ENCODE assay signal across 8 cellular contexts in genomic region chr17:55527520-55528118, GRCh38. TPM values are rescaled to one million over a fixed set of nuclear protein-coding genes. Genes with fewer than 3 reads are reported as not detected.
DNase-seq lines count a peak whose midpoint lies in the region; ATAC-seq and TF ChIP-seq lines count a peak whose summit lies in the region.

No MANE protein-coding gene starts in this region.

- no peaks in the 10 kb centered on the region for H3K36me3 Mint-ChIP-seq in naive thymus-derived CD8-positive, alpha-beta T cell

- no peaks in the 10 kb centered on the region for H3K4me1 Mint-ChIP-seq in naive thymus-derived CD8-positive, alpha-beta T cell

- WGBS in lung, 2 donors, result 61 to 67% methylated on average over 5 of the region's 5 CpGs

- no peaks in the 10 kb centered on the region for H3K4me1 ChIP-seq in lung (ENCODE audit: control insufficient read depth in 2 of 2, insufficient read depth in 2 of 2, low read length in 2 of 2)

- H3K27ac ChIP-seq in lung (ENCODE audit: low read depth in 1 of 2, low read length in 1 of 2), result no peak overlapping the region

- no peak overlapping the region for H3K27ac Mint-ChIP-seq in naive thymus-derived CD8-positive, alpha-beta T cell

- H3K9me3 Mint-ChIP-seq in naive thymus-derived CD8-positive, alpha-beta T cell, result no peaks in the 10 kb centered on the region

- no peak overlapping the region for H3K4me3 ChIP-seq in choroid plexus epithelial cell (ENCODE audit: low read depth, low read length)
- no peak overlapping the region for H3K4me3 ChIP-seq in lung

- H3K4me3 Mint-ChIP-seq in naive thymus-derived CD8-positive, alpha-beta T cell, result no peak overlapping the region

- DNase-seq in AG09319 (ENCODE audit: extremely low read depth, low read depth) (peak; percentile 40), GM13976 (ENCODE audit: low spot score) (peak; percentile 29), NCI-H69 (lab: John Stamatoyannopoulos, UW) (peak; percentile 66), choroid plexus epithelial cell (ENCODE audit: low read depth) (peak; percentile 89), lung (ENCODE audit: low spot score) (no peak)
- no peak for DNase-seq in naive thymus-derived CD8-positive, alpha-beta T cell

- TF ChIP-seq CTCF in AG09319 (IDR thresholded peaks at IDR 0.05; ENCODE audit: low read depth, low read length) (peak; percentile 87), GM13976 (IDR thresholded peaks at IDR 0.05; ENCODE audit: borderline replicate concordance, control extremely low read depth, extremely low read depth, insufficient read depth, missing control alignments) (peak; percentile 41), choroid plexus epithelial cell (conservative IDR thresholded peaks at IDR 0.05; ENCODE audit: low read depth, low read length) (peak; percentile 85), lung (IDR thresholded peaks at IDR 0.05; ENCODE audit: control extremely low read depth, extremely low read depth) (peak; percentile 32)

- no peaks in the 10 kb centered on the region for H3K9me3 ChIP-seq in lung (ENCODE audit: control insufficient read depth in 2 of 2, insufficient read depth in 1 of 2, low read length in 1 of 2)

- ATAC-seq in lung (ENCODE audit: insufficient read depth, low FRiP score), result peak; percentile 30
- no peak for ATAC-seq in HG03439 (IDR thresholded peaks at IDR 0.05; ENCODE audit: unreplicated experiment)
- no peak for ATAC-seq in naive thymus-derived CD8-positive, alpha-beta T cell
- no peak for ATAC-seq in GM21576 (IDR thresholded peaks at IDR 0.05; ENCODE audit: unreplicated experiment)

- no peaks in the 10 kb centered on the region for H3K36me3 ChIP-seq in lung (ENCODE audit: control insufficient read depth in 2 of 2, insufficient read depth in 2 of 2, low read length in 2 of 2)

- peaks cover 0 to 20% (median 7%) of the 10 kb centered on the region in 5 donors for H3K27me3 Mint-ChIP-seq in naive thymus-derived CD8-positive, alpha-beta T cell

- in situ Hi-C loops in GM13976 (cut with MboI; ENCODE audit: low sequenced_read_pairs, unreplicated experiment), result loop anchor here (10.0 kb wide), 2 partner anchors 187 to 217 kb away; no protein-coding TSS in a partner anchor

- no peaks in the 10 kb centered on the region for H3K27me3 ChIP-seq in lung (ENCODE audit: control insufficient read depth, insufficient read depth)

- POLR2A ChIA-PET in naive thymus-derived CD8-positive, alpha-beta T cell (lab: Charles Lee), result no interaction called here

RNA-seq across cellular contexts. Expression of gene SMIM36, which starts 16.4 kb away (rescaled TPM):
- not detected for total RNA-seq in lung
- not detected for polyA plus RNA-seq in lung
- not detected for total RNA-seq in naive thymus-derived CD8-positive, alpha-beta T cell
- under 1 TPM in 1 of 3 donors, not detected in 2; 0.05 TPM for polyA plus RNA-seq in naive thymus-derived CD8-positive, alpha-beta T cell

Comparison
In these comparisons a context has a peak if more than half of its experiments do, and no peak if none do; other contexts are left out.
1. DNase-seq: peak in AG09319 (single experiment), GM13976 (single experiment), NCI-H69 (single experiment) and choroid plexus epithelial cell (single experiment); none in lung (single experiment) and naive thymus-derived CD8-positive, alpha-beta T cell (0 of 10).
2. CTCF ChIP-seq: peak in every context shown above with its lines; median percentile 87 in AG09319; 85 in choroid plexus epithelial cell; 41 in GM13976; 32 in lung.